27 cellular contexts compared by ENCODE assay signal in the genomic region with DNA sequence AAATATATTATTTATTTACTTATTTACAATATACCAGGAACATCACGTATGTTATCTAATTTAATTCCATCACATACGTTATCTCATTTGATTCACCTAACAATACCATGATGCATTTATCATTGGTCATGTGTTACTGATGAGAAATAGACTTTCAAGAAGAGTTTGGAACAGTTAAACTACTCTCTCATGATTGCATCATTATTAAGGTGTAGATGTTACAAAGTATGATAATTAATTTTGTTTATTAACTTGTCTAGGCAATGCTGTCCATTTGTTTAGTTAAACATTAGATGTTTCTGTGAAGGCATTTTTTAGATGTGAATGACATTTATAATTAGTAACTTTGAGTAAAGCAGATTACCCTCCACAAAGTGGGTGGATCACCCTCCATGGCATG. TPM values are rescaled to one million over a fixed set of nuclear protein-coding genes. Genes with fewer than 3 reads are reported as not detected.
DNase-seq lines count a peak whose midpoint lies in the region; ATAC-seq and TF ChIP-seq lines count a peak whose summit lies in the region.
"Had no signal": no experiment of that assay in that cellular context is flagged by ENCODE, and none has a peak within 500 bp of the region (broad histone marks: within the 10 kb centered on the region; RNA-seq: fewer than 3 reads in every experiment).

No MANE protein-coding gene starts in this region.

- H2AFZ ChIP-seq in IMR-90 (replicated peaks; ENCODE audit: low read length, poor library complexity) (no peak overlapping the region), neuronal stem cell (ENCODE audit: low read length) (peak overlapping the region; percentile 29)

- H4K91ac ChIP-seq in IMR-90 (ENCODE audit: insufficient read depth, low read depth, low read length) (no peak overlapping the region), neuronal stem cell (ENCODE audit: low read depth, low read length, poor library complexity) (no peak overlapping the region)

- in situ Hi-C loops in IMR-90 (cut with MboI; ENCODE audit: low sequenced_read_pairs) = no loop called here

- H3K23ac ChIP-seq in IMR-90 (ENCODE audit: low read depth, low read length) (no peak overlapping the region), neuronal stem cell (ENCODE audit: low read depth, low read length, poor library complexity) (no peak overlapping the region)

- H3K18ac ChIP-seq in IMR-90 (ENCODE audit: low read depth, low read length) (no peak overlapping the region), neuronal stem cell (ENCODE audit: low read length) (no peak overlapping the region)

- TF ChIP-seq POLR2A in IMR-90 (IDR thresholded peaks at IDR 0.05; ENCODE audit: low read depth, low read length) = no peak

- no peak overlapping the region for H3K56ac ChIP-seq in IMR-90 (ENCODE audit: extremely low read depth, insufficient read depth, low read length)

- POLR2A ChIA-PET in IMR-90 (lab: Charles Lee; ENCODE audit: unreplicated experiment) = no interaction called here

- H3K36me3 ChIP-seq in IMR-90 (ENCODE audit: control insufficient read depth, insufficient read depth, low read length) (no peaks in the 10 kb centered on the region), neuronal stem cell (replicated peaks in 1 of 2; ENCODE audit: control insufficient read depth in 2 of 2, insufficient read depth in 2 of 2, low read length in 2 of 2) (no peaks in the 10 kb centered on the region)
- H3K36me3 ChIP-seq: BE2C, BLaER1 had no signal

- no peak overlapping the region for H3K4me2 ChIP-seq in IMR-90 (ENCODE audit: low read depth, low read length)
- no peak overlapping the region for H3K4me2 ChIP-seq in neuronal stem cell (ENCODE audit: insufficient read depth, low read length, poor library complexity, severe bottlenecking)
- H3K4me2 ChIP-seq: BLaER1 had no signal

- H2BK15ac ChIP-seq in IMR-90 (ENCODE audit: low read depth, low read length) (no peak overlapping the region), neuronal stem cell (ENCODE audit: low read length) (no peak overlapping the region)

- H2BK5ac ChIP-seq in IMR-90 (ENCODE audit: low read depth, low read length, poor library complexity, severe bottlenecking) (no peak overlapping the region), neuronal stem cell (ENCODE audit: low read length) (no peak overlapping the region)

- H3K4ac ChIP-seq in IMR-90 (ENCODE audit: low read depth, low read length) (no peak overlapping the region), neuronal stem cell (ENCODE audit: low read length) (no peak overlapping the region)

- BruUV-seq in IMR-90 (replicated peaks; lab: Mats Ljungman, UMichigan) = no TSS peak

- dilution Hi-C loops in IMR-90 (cut with HindIII; ENCODE audit: low sequenced_read_pairs, unreplicated experiment) = no loop called here

- H3K9me1 ChIP-seq in IMR-90 (ENCODE audit: insufficient read depth, low read length) = no peaks in the 10 kb centered on the region

- H3K79me1 ChIP-seq in IMR-90 (ENCODE audit: low read depth in 1 of 2, low read length in 2 of 2) (no peaks in the 10 kb centered on the region), neuronal stem cell (ENCODE audit: low read depth, low read length) (no peaks in the 10 kb centered on the region)

- H4K20me1 ChIP-seq in IMR-90 (ENCODE audit: insufficient read depth, low read length) = no peaks in the 10 kb centered on the region
- H4K20me1 ChIP-seq: BLaER1 had no signal

- no peak overlapping the region for H2AK9ac ChIP-seq in IMR-90 (replicated peaks; ENCODE audit: low read depth, low read length, poor library complexity)

- TF ChIP-seq RAD21 in IMR-90 (IDR thresholded peaks at IDR 0.05; ENCODE audit: low read length) = no peak

- no peak overlapping the region for H4K5ac ChIP-seq in IMR-90 (ENCODE audit: low read depth, low read length)

- no peak overlapping the region for H2BK12ac ChIP-seq in neuronal stem cell (ENCODE audit: low read length)

- H2BK120ac ChIP-seq in IMR-90 (ENCODE audit: low read depth, low read length) = no peak overlapping the region
- H2BK120ac ChIP-seq in neuronal stem cell (ENCODE audit: low read depth, low read length) = no peak overlapping the region

- no CpG with 5 or more reads among the region's 2 CpGs for WGBS in IMR-90 (ENCODE audit: extremely low coverage in 2 of 2, insufficient read length in 1 of 2), 2 experiments
- no CpG with 5 or more reads among the region's 2 CpGs for WGBS in neuronal stem cell (ENCODE audit: extremely low coverage in 2 of 2, insufficient read length in 2 of 2, insufficient replicate concordance in 1 of 2), 2 donors

- DNase-seq in HT-29 (ENCODE audit: low spot score) = peak; percentile 3
- DNase-seq in IMR-90 = no peak
- no peak for DNase-seq in neuronal stem cell (ENCODE audit: low spot score)
- DNase-seq in activated CD4-positive, alpha-beta T cell treated with anti-CD3 and anti-CD28 coated beads for 48 hours = no peak
- DNase-seq in retina = no peak
- DNase-seq: 8988T; ACHN; BE2C; C1 segment of cervical spinal cord; CD4-positive, alpha-beta memory T cell; CD4-positive, CD25-positive, alpha-beta regulatory T cell; CD8-positive, alpha-beta memory T cell; COR-L47; DMS 273 treated with DMSO at 0.1 percent for 48 hours; DMS153; DMS53; DMS79; DND-41; EL; GDM1 had no signal

- H3K4me3 ChIP-seq in IMR-90 (ENCODE audit: insufficient read depth, low read depth, low read length) = no peak overlapping the region
- H3K4me3 ChIP-seq in neuronal stem cell (ENCODE audit: low read length in 2 of 2) = no peak overlapping the region
- H3K4me3 ChIP-seq: BLaER1, GM12878 had no signal

- no peaks in the 10 kb centered on the region for H3K4me1 ChIP-seq in IMR-90 (ENCODE audit: control insufficient read depth, insufficient read depth, low read length)
- H3K4me1 ChIP-seq in neuronal stem cell (ENCODE audit: control insufficient read depth in 2 of 2, insufficient read depth in 1 of 2, low read depth in 1 of 2, low read length in 2 of 2) = peaks cover 0 to 3% of the 10 kb centered on the region in 2 donors
- H3K4me1 ChIP-seq: BE2C, BLaER1 had no signal

- H2BK20ac ChIP-seq in IMR-90 (ENCODE audit: low read depth, low read length) = no peak overlapping the region

- H3K14ac ChIP-seq in IMR-90 (replicated peaks; ENCODE audit: low read depth, low read length) (no peak overlapping the region), neuronal stem cell (ENCODE audit: low read length) (no peak overlapping the region)

- no peak overlapping the region for H4K8ac ChIP-seq in IMR-90 (ENCODE audit: low read depth in 2 of 2, low read length in 2 of 2)
- no peak overlapping the region for H4K8ac ChIP-seq in neuronal stem cell (ENCODE audit: low read depth, low read length)

- H3K27me3 ChIP-seq in IMR-90 (ENCODE audit: control insufficient read depth, insufficient read depth, low read length) = no peaks in the 10 kb centered on the region
- no peaks in the 10 kb centered on the region for H3K27me3 ChIP-seq in neuronal stem cell (ENCODE audit: control insufficient read depth in 3 of 3, insufficient read depth in 3 of 3, low read depth in 1 of 3, low read length in 3 of 3)
- H3K27me3 ChIP-seq: BE2C, BLaER1 had no signal

- CTCF ChIA-PET in IMR-90 (lab: Yijun Ruan, JAX) = no interaction called here

- H3K9ac ChIP-seq in IMR-90 (ENCODE audit: low read depth, low read length) (no peak overlapping the region), neuronal stem cell (ENCODE audit: low read depth, low read length, poor library complexity) (no peak overlapping the region)
- H3K9ac ChIP-seq: BLaER1 had no signal

- no peak for TF ChIP-seq CTCF in IMR-90 (conservative IDR thresholded peaks at IDR 0.05; ENCODE audit: low read depth, low read length)

- H3K27ac ChIP-seq in IMR-90 (ENCODE audit: insufficient read depth, low read length) = no peak overlapping the region
- no peak overlapping the region for H3K27ac ChIP-seq in neuronal stem cell (replicated peaks; ENCODE audit: low read length)
- H3K27ac ChIP-seq: BLaER1 had no signal

- intact Hi-C loops in IMR-90 (cut with micrococcal nuclease) = no loop called here

- H3K9me3 ChIP-seq in IMR-90 (ENCODE audit: control insufficient read depth, insufficient read depth, low read length) (no peaks in the 10 kb centered on the region; the same call in 1 of the 2 replicates), neuronal stem cell (replicated peaks in 1 of 2; ENCODE audit: control insufficient read depth in 2 of 2, insufficient read depth in 1 of 2, low read depth in 1 of 2, low read length in 2 of 2) (no peaks in the 10 kb centered on the region)
- H3K9me3 ChIP-seq: BE2C, BLaER1 had no signal

- ATAC-seq in IMR-90 (ENCODE audit: low read depth) = no peak
- ATAC-seq: GM12878 had no signal

- H2AK5ac ChIP-seq in IMR-90 (ENCODE audit: low read depth, low read length) (no peak overlapping the region), neuronal stem cell (ENCODE audit: low read depth, low read length) (no peak overlapping the region)

TF ChIP-seq in IMR-90, 13 proteins besides CTCF, POLR2A, EP300 and RAD21:
- peak; percentile 29; the same call in 1 of the 2 replicates for TF ChIP-seq CEBPB (IDR thresholded peaks at IDR 0.05; ENCODE audit: low read depth, low read length)
- no peak for TF ChIP-seq RFX5 (IDR thresholded peaks at IDR 0.05; ENCODE audit: low read depth, low read length)

RNA-seq across cellular contexts. Expression of a gene that starts 32.0 kb away (rescaled TPM):
- total RNA-seq in HT-29 (2014; rRNA removed; shearing (Covaris generic)) = not detected in 2 replicates
- not detected in 2 replicates for total RNA-seq in IMR-90 (2012; rRNA removed)
- polyA plus RNA-seq in IMR-90 (2012; rRNA removed) = not detected in 2 replicates
- polyA plus RNA-seq in IMR-90 (2012; cell fraction: cytosol; rRNA removed) = not detected in 2 replicates
- polyA plus RNA-seq in IMR-90 (2012; cell fraction: nucleus; rRNA removed; ENCODE audit: low replicate concordance) = not detected in 2 replicates
- 0.26 TPM for polyA plus RNA-seq in neuronal stem cell (2013, experiment 1 of 2)
- 0.30 TPM for polyA plus RNA-seq in neuronal stem cell (2013, experiment 2 of 2)
- total RNA-seq: A673; CD4-positive, alpha-beta memory T cell; CD4-positive, CD25-positive, alpha-beta regulatory T cell; CD8-positive, alpha-beta memory T cell; Daoy; G401 had no signal
- polyA plus RNA-seq: AG04450; CD14-positive monocyte; CD4-positive, alpha-beta memory T cell; CD4-positive, CD25-positive, alpha-beta regulatory T cell; CD8-positive, alpha-beta memory T cell had no signal
